Comparison of ENCODE assay signal across 15 cellular contexts in the genomic region with DNA sequence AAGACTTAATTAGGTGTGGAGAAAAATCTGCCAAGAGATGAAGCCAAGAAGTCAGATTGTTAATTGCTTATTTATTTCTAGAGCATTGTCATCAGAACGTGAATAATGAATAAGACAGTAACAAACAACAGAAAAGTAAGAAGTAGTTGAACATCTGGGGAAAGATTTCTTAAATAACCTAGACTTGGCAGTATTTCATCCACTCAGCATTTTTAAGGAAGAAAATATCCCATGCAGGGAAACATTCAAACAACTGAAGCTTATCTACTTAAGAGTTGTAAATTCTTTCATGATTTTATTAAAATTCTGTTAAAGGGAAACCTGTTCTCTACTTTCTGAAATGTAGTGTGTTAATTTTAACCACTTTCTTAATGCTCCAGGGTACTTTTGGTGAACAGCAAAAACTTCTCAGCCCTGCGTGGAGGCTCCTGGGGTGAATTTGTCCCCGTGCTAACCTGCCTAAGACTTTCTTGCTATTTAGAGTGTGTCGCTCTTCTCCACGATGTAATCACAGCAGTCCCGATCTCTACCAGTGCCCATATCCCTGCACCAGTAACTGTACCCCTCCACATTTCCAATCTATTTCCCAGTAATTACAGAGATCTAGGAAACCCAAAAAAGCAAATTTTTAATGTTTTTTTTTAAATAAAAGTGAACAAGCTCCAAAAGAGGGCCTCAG.
DNase-seq lines count a peak whose midpoint lies in the region; ATAC-seq and TF ChIP-seq lines count a peak whose summit lies in the region.
"Had no signal": no experiment of that assay in that cellular context is flagged by ENCODE, and none has a peak within 500 bp of the region (broad histone marks: within the 10 kb centered on the region; RNA-seq: fewer than 3 reads in every experiment).

No MANE protein-coding gene starts in this region.

- H3K79me2 ChIP-seq in parathyroid adenoma (no peaks in the 10 kb centered on the region), smooth muscle cell (ENCODE audit: low read depth) (no peaks in the 10 kb centered on the region)

- H3K4me2 ChIP-seq in parathyroid adenoma (ENCODE audit: low read length) (peak overlapping the region; percentile 20), smooth muscle cell (no peak overlapping the region)

- H4K20me1 ChIP-seq in smooth muscle cell (ENCODE audit: low read depth), result no peaks in the 10 kb centered on the region

- H3K27ac ChIP-seq in left ventricle myocardium inferior (replicated peaks), result peak overlapping the region; percentile 3
- no peak overlapping the region for H3K27ac ChIP-seq in heart right ventricle
- peak overlapping the region; percentile 85 for H3K27ac ChIP-seq in SK-N-MC
- H3K27ac ChIP-seq in parathyroid adenoma, result no peak overlapping the region
- H3K27ac ChIP-seq in esophagus muscularis mucosa (replicated peaks in 1 of 4), result no peak overlapping the region
- no peak overlapping the region for H3K27ac ChIP-seq in smooth muscle cell (ENCODE audit: low read depth)

- ATAC-seq in heart right ventricle, result no peak
- no peak for ATAC-seq in left colon
- ATAC-seq: GM12878 had no signal

- no peaks in the 10 kb centered on the region for H3K36me3 ChIP-seq in left ventricle myocardium inferior
- no peaks in the 10 kb centered on the region for H3K36me3 ChIP-seq in heart right ventricle
- no peaks in the 10 kb centered on the region for H3K36me3 ChIP-seq in SK-N-MC (ENCODE audit: insufficient read depth, low read length)
- H3K36me3 ChIP-seq in parathyroid adenoma (ENCODE audit: control insufficient read depth, insufficient read depth, low read length), result no peaks in the 10 kb centered on the region
- H3K36me3 ChIP-seq in esophagus muscularis mucosa, result no peaks in the 10 kb centered on the region
- no peaks in the 10 kb centered on the region for H3K36me3 ChIP-seq in smooth muscle cell (ENCODE audit: low read depth)
- H3K36me3 ChIP-seq: HAP-1 had no signal

- WGBS in heart right ventricle, 2 donors, result 43% methylated on average over 6 of the region's 6 CpGs
- 74% methylated on average over 6 of the region's 6 CpGs for WGBS in esophagus muscularis mucosa
- 82% methylated on average over 6 of the region's 6 CpGs for WGBS in smooth muscle cell (ENCODE audit: low lambda C conversion rate)

- no peak overlapping the region for H3K4me3 ChIP-seq in left ventricle myocardium inferior
- no peak overlapping the region for H3K4me3 ChIP-seq in heart right ventricle
- peak overlapping the region; percentile 68 for H3K4me3 ChIP-seq in SK-N-MC
- no peak overlapping the region for H3K4me3 ChIP-seq in fibroblast of villous mesenchyme (ENCODE audit: low read depth, low read length)
- no peak overlapping the region for H3K4me3 ChIP-seq in parathyroid adenoma (ENCODE audit: low read depth, low read length)
- H3K4me3 ChIP-seq in esophagus muscularis mucosa, result no peak overlapping the region
- H3K4me3 ChIP-seq in smooth muscle cell, result no peak overlapping the region
- H3K4me3 ChIP-seq: GM12878, HAP-1 had no signal

- H3K4me1 ChIP-seq in left ventricle myocardium inferior, result peaks cover 13% of the 10 kb centered on the region
- peaks cover 0 to 4% (median 0%) of the 10 kb centered on the region in 9 donors for H3K4me1 ChIP-seq in heart right ventricle
- no peaks in the 10 kb centered on the region for H3K4me1 ChIP-seq in parathyroid adenoma
- H3K4me1 ChIP-seq in esophagus muscularis mucosa, result peaks cover 0 to 4% (median 0%) of the 10 kb centered on the region in 4 donors
- peaks cover 6% of the 10 kb centered on the region for H3K4me1 ChIP-seq in smooth muscle cell (ENCODE audit: low read depth)

- H3K27me3 ChIP-seq in left ventricle myocardium inferior (ENCODE audit: low read depth) (no peaks in the 10 kb centered on the region), heart right ventricle (peaks cover 0 to 20% (median 0%) of the 10 kb centered on the region in 7 donors), parathyroid adenoma (ENCODE audit: control insufficient read depth, insufficient read depth, low read length) (no peaks in the 10 kb centered on the region), esophagus muscularis mucosa (no peaks in the 10 kb centered on the region), smooth muscle cell (ENCODE audit: low read depth) (no peaks in the 10 kb centered on the region)

- intact Hi-C loops in left ventricle myocardium inferior (cut with micrococcal nuclease), result no loop called here
- intact Hi-C loops in heart right ventricle (cut with DNase I), result no loop called here
- intact Hi-C loops in left colon (cut with DNase I, micrococcal nuclease), result no loop called here
- intact Hi-C loops in esophagus muscularis mucosa (cut with DNase I), result no loop called here

- H2AFZ ChIP-seq in parathyroid adenoma (no peak overlapping the region), smooth muscle cell (ENCODE audit: low read depth) (no peak overlapping the region)

- no peak for TF ChIP-seq EP300 in esophagus muscularis mucosa (IDR thresholded peaks at IDR 0.05)

- H3K9me3 ChIP-seq in left ventricle myocardium inferior (replicated peaks), result no peaks in the 10 kb centered on the region
- no peaks in the 10 kb centered on the region for H3K9me3 ChIP-seq in heart right ventricle
- no peaks in the 10 kb centered on the region for H3K9me3 ChIP-seq in SK-N-MC (ENCODE audit: low read depth, low read length)
- H3K9me3 ChIP-seq in parathyroid adenoma (ENCODE audit: control insufficient read depth, low read length), result no peaks in the 10 kb centered on the region
- H3K9me3 ChIP-seq in esophagus muscularis mucosa, result no peaks in the 10 kb centered on the region
- no peaks in the 10 kb centered on the region for H3K9me3 ChIP-seq in smooth muscle cell (replicated peaks; ENCODE audit: low read depth)
- H3K9me3 ChIP-seq: HAP-1 had no signal

- no peak for TF ChIP-seq POLR2A in esophagus muscularis mucosa (IDR thresholded peaks at IDR 0.05; ENCODE audit: low read depth)

- TF ChIP-seq CTCF in left ventricle myocardium inferior (IDR thresholded peaks at IDR 0.05; ENCODE audit: borderline replicate concordance), result no peak
- TF ChIP-seq CTCF in heart right ventricle (IDR thresholded peaks at IDR 0.05), result no peak
- TF ChIP-seq CTCF in fibroblast of villous mesenchyme (IDR thresholded peaks at IDR 0.05; ENCODE audit: insufficient read depth, low read depth, low read length), result no peak
- no peak for TF ChIP-seq CTCF in parathyroid adenoma (IDR thresholded peaks at IDR 0.05)
- TF ChIP-seq CTCF in esophagus muscularis mucosa (IDR thresholded peaks at IDR 0.05), result no peak
- TF ChIP-seq CTCF in smooth muscle cell (IDR thresholded peaks at IDR 0.05; ENCODE audit: borderline replicate concordance, insufficient read depth, poor library complexity, severe bottlenecking), result no peak

- no peaks in the 10 kb centered on the region for H3F3A ChIP-seq in smooth muscle cell (ENCODE audit: low read depth)

- no peak for DNase-seq in left ventricle myocardium inferior
- DNase-seq in heart right ventricle, result no peak
- DNase-seq in SK-N-MC (ENCODE audit: low read depth, low spot score), result no peak
- peak; percentile 4 for DNase-seq in fibroblast of villous mesenchyme (ENCODE audit: low read depth)
- DNase-seq in left colon, result no peak
- no peak for DNase-seq in esophagus muscularis mucosa (ENCODE audit: extremely low spot score)
- DNase-seq in smooth muscle cell (lab: John Stamatoyannopoulos, UW; ENCODE audit: unreplicated experiment), result no peak
- DNase-seq: C1 segment of cervical spinal cord; Calu3; CD4-positive, alpha-beta T cell; DMS 273 treated with DMSO at 0.1 percent for 48 hours; GOT3 had no signal

- H3K9ac ChIP-seq in SK-N-MC (ENCODE audit: insufficient read length) (peak overlapping the region; percentile 53), parathyroid adenoma (no peak overlapping the region), smooth muscle cell (ENCODE audit: low read depth) (no peak overlapping the region)

Comparison
In these comparisons a context has a peak if more than half of its experiments do, and no peak if none do; other contexts are left out.
1. H3K27ac ChIP-seq: peak in left ventricle myocardium inferior (single experiment) and SK-N-MC (single experiment); none in heart right ventricle (0 of 10), parathyroid adenoma (single experiment), esophagus muscularis mucosa (0 of 4) and smooth muscle cell (single experiment).